In genomic region chr6:22906091-22906549, GRCh38 we compare ENCODE assay signal across 14 cellular contexts.
A peak's percentile ranks its signal among the peaks of the same experiment; 100 is the strongest.
DNase-seq lines count a peak whose midpoint lies in the region; ATAC-seq, FAIRE-seq and TF ChIP-seq lines count a peak whose summit lies in the region.
"Had no signal": no experiment of that assay in that cellular context is flagged by ENCODE, and none has a peak within 500 bp of the region (broad histone marks: within the 10 kb centered on the region; RNA-seq: fewer than 3 reads in every experiment).

No MANE protein-coding gene starts in this region.

- TF ChIP-seq CTCF in bronchial epithelial cell (IDR thresholded peaks at IDR 0.05; ENCODE audit: insufficient read depth, low read length, severe bottlenecking): peak; percentile 53
- peak; percentile 46 to 57 (median 55) for TF ChIP-seq CTCF in keratinocyte (optimal IDR thresholded peaks at IDR 0.05 in 1 of 3, IDR thresholded peaks at IDR 0.05 in 1 of 3, conservative IDR thresholded peaks at IDR 0.05 in 1 of 3; ENCODE audit: extremely low read depth in 1 of 3, insufficient read depth in 2 of 3, low read length in 3 of 3)
- TF ChIP-seq CTCF in GM10248 (IDR thresholded peaks at IDR 0.05; ENCODE audit: control extremely low read depth, extremely low read depth, low read depth, missing control alignments): no peak

- H3K36me3 ChIP-seq in bronchial epithelial cell (ENCODE audit: control insufficient read depth, insufficient read depth, low read length) (no peaks in the 10 kb centered on the region), keratinocyte (ENCODE audit: control insufficient read depth in 2 of 2, extremely low read depth in 1 of 2, insufficient read depth in 2 of 2, low read length in 2 of 2) (no peaks in the 10 kb centered on the region)
- H3K36me3 ChIP-seq: neutrophil had no signal

- CTCF ChIA-PET in GM10248 (lab: Yijun Ruan, JAX): interaction anchor here (0.6 to 1.4 kb wide), 2 partner anchors 11 to 18 kb away, joined by 3 to 5 read pairs; no protein-coding TSS in a partner anchor

- FAIRE-seq in bronchial epithelial cell (lab: Jason Lieb, UNC) (no peak), keratinocyte (lab: Jason Lieb, UNC) (peak; percentile 80)

- H3K27me3 ChIP-seq in bronchial epithelial cell (ENCODE audit: control insufficient read depth, insufficient read depth, low read length) (no peaks in the 10 kb centered on the region), keratinocyte (ENCODE audit: control insufficient read depth, extremely low read depth, insufficient read depth, low read length) (no peaks in the 10 kb centered on the region)
- H3K27me3 ChIP-seq: neutrophil had no signal

- H3K79me2 ChIP-seq in keratinocyte (ENCODE audit: control insufficient read depth, insufficient read depth, low read length): no peaks in the 10 kb centered on the region

- POLR2A ChIA-PET in GM10248 (lab: Yijun Ruan, JAX): no interaction called here

- H3K9me3 ChIP-seq in keratinocyte (ENCODE audit: control insufficient read depth, low read depth, low read length): no peaks in the 10 kb centered on the region
- H3K9me3 ChIP-seq: neutrophil had no signal

- no peaks in the 10 kb centered on the region for H4K20me1 ChIP-seq in keratinocyte (ENCODE audit: control insufficient read depth, extremely low read depth, insufficient read depth, low read length)

- in situ Hi-C loops in ACHN (cut with HindIII; ENCODE audit: low pct_ligation_motif_present, low pct_unique_long_range_greater_than_20kb, low sequenced_read_pairs): no loop called here

- no peak overlapping the region for H3K4me3 ChIP-seq in bronchial epithelial cell (ENCODE audit: low read depth, low read length)
- no peak overlapping the region for H3K4me3 ChIP-seq in keratinocyte (ENCODE audit: control insufficient read depth in 2 of 3, extremely low read depth in 1 of 3, insufficient read depth in 2 of 3, low read depth in 1 of 3, low read length in 3 of 3)
- H3K4me3 ChIP-seq: coronary artery had no signal

- H3K4me2 ChIP-seq in keratinocyte (ENCODE audit: control insufficient read depth, extremely low read depth, insufficient read depth, low read depth, low read length): no peak overlapping the region

- intact Hi-C loops in left colon (cut with DNase I, micrococcal nuclease): no loop called here

- ATAC-seq in left colon (no peak), GM19324 (IDR thresholded peaks at IDR 0.05; ENCODE audit: low FRiP score, unreplicated experiment) (no peak)
- ATAC-seq: stimulated activated memory B cell treated with anti-CD40 and anti-IgM and Interleukin-4, amounts not matched to agents 10 μg/mL and 1 μg/mL and 100 μg/mL, for 72 hours had no signal

- H2AFZ ChIP-seq in keratinocyte (ENCODE audit: control insufficient read depth, low read length): no peak overlapping the region

- no peak overlapping the region for H3K9ac ChIP-seq in keratinocyte (ENCODE audit: control insufficient read depth, extremely low read depth, insufficient read depth, low read length)

- H3K27ac ChIP-seq in keratinocyte (ENCODE audit: control insufficient read depth, insufficient read depth, low read length): no peak overlapping the region
- H3K27ac ChIP-seq: coronary artery, neutrophil had no signal

- H3K4me1 ChIP-seq in keratinocyte (ENCODE audit: control insufficient read depth, extremely low read depth, insufficient read depth, low read length): no peaks in the 10 kb centered on the region

- dilution Hi-C loops in keratinocyte (cut with MboI; ENCODE audit: extremely low pct_ligation_motif_present, low sequenced_read_pairs): no loop called here

- DNase-seq in ACHN (peak; percentile 48), HuH-7 (ENCODE audit: low spot score) (peak; percentile 23), bronchial epithelial cell (ENCODE audit: low read depth) (peak; percentile 66), keratinocyte (ENCODE audit: low read depth, low spot score) (no peak), left colon (no peak), GM10248 (ENCODE audit: extremely low spot score) (no peak)
- DNase-seq in activated effector memory CD4-positive, alpha-beta T cell treated with Interleukin-2 at 50 U/mL for 16 hours: no peak
- DNase-seq: activated B cell treated with CpG ODN at 0.5 μM for 24 hours, COR-L47, NCI-H1105 treated with DMSO at 0.1 percent for 48 hours had no signal

- no peaks in the 10 kb centered on the region for H3K9me1 ChIP-seq in keratinocyte (ENCODE audit: control insufficient read depth, extremely low read depth, insufficient read depth, low read length)

Comparison
In these comparisons a context has a peak if more than half of its experiments do, and no peak if none do; other contexts are left out.
1. DNase-seq: peak in ACHN (single experiment), HuH-7 (single experiment) and bronchial epithelial cell (single experiment); none in keratinocyte (single experiment), left colon (0 of 2), activated effector memory CD4-positive, alpha-beta T cell treated with Interleukin-2 at 50 U/mL for 16 hours (single experiment) and GM10248 (single experiment).